Comparison of ENCODE assay signal across 18 cellular contexts in genomic region chr16:13425840-13426239, GRCh38.
"Had no signal": no experiment of that assay in that cellular context is flagged by ENCODE, and none has a peak within 500 bp of the region (broad histone marks: within the 10 kb centered on the region; RNA-seq: fewer than 3 reads in every experiment).

No MANE protein-coding gene starts in this region.

- DNase-seq: activated CD4-positive, alpha-beta T cell treated with anti-CD3 and anti-CD28 coated beads, Interleukin-2, amount 50 U/mL, for 4 hours; activated gamma-delta T cell; adrenal gland; gastrocnemius medialis; heart left ventricle; left lung; occipital lobe; retina; spleen; stimulated activated CD4-positive, alpha-beta T cell treated with anti-CD3 and anti-CD28 coated beads, Interleukin-4, amount 100 ng/mL, for 4 hours; upper lobe of right lung had no signal

- H3K36me3 ChIP-seq: adrenal gland, breast epithelium, gastrocnemius medialis, heart left ventricle, left lung, spleen, thoracic aorta, upper lobe of right lung, WERI-Rb-1 had no signal

- H3K9me3 ChIP-seq: adrenal gland, breast epithelium, gastrocnemius medialis, left lung, spleen, thoracic aorta, upper lobe of right lung had no signal

- H3K4me3 ChIP-seq: adrenal gland, breast epithelium, coronary artery, gastrocnemius medialis, heart left ventricle, left lung, spleen, thoracic aorta, upper lobe of right lung had no signal

- H3K27me3 ChIP-seq: adrenal gland, breast epithelium, gastrocnemius medialis, left lung, spleen, upper lobe of right lung had no signal

- ATAC-seq: activated naive CD4-positive, alpha-beta T cell treated with anti-CD3 and anti-CD28 coated beads, Interleukin-2, amount 50 U/mL, for 72 hours; activated T-cell treated with anti-CD3 and anti-CD28 coated beads, Interleukin-2, amount 50 U/mL, for 72 hours; gastrocnemius medialis; heart left ventricle; left lung; stimulated activated memory B cell treated with anti-CD40 and anti-IgM and Interleukin-4, amounts not matched to agents 10 μg/mL and 1 μg/mL and 100 μg/mL, for 72 hours; upper lobe of right lung had no signal

- H3K27ac ChIP-seq: adrenal gland, breast epithelium, coronary artery, gastrocnemius medialis, heart left ventricle, left lung, spleen, thoracic aorta, upper lobe of right lung, WERI-Rb-1 had no signal

- H3K4me1 ChIP-seq: adrenal gland, breast epithelium, gastrocnemius medialis, heart left ventricle, left lung, spleen, upper lobe of right lung had no signal
